In genomic region chr14:91059576-91060471, GRCh38 we compare ENCODE assay signal across 8 cellular contexts. TPM values are rescaled to one million over a fixed set of nuclear protein-coding genes. Genes with fewer than 3 reads are reported as not detected.
A peak's percentile ranks its signal among the peaks of the same experiment; 100 is the strongest.
DNase-seq lines count a peak whose midpoint lies in the region; ATAC-seq and TF ChIP-seq lines count a peak whose summit lies in the region.

No MANE protein-coding gene starts in this region.

- H3K36me3 ChIP-seq in testis (ENCODE audit: low read depth, missing control alignments) = no peaks in the 10 kb centered on the region

- H3K27me3 ChIP-seq in testis = no peaks in the 10 kb centered on the region

- 1% methylated on average over 14 to 53 of the region's 88 CpGs for WGBS in testis, 2 donors

- peak overlapping the region; percentile 81 for H3K4me3 Mint-ChIP-seq in activated T-helper 2 cell treated with anti-CD3 and anti-CD28 coated beads, Interferon-gamma antibody, Interleukin-2, Interleukin-4, amounts not matched to agents 10 μg/mL and 5 μg/mL and 100 μg/mL, durations not matched to agents 14 hours and 24 hours and 36 hours (ENCODE audit: low read depth)
- H3K4me3 Mint-ChIP-seq in neural crest cell = peak overlapping the region; percentile 82

- no peaks in the 10 kb centered on the region for H3K27me3 Mint-ChIP-seq in activated T-helper 2 cell treated with anti-CD3 and anti-CD28 coated beads, Interferon-gamma antibody, Interleukin-2, Interleukin-4, amounts not matched to agents 10 μg/mL and 5 μg/mL and 100 μg/mL, durations not matched to agents 14 hours and 24 hours and 36 hours (ENCODE audit: low read depth)
- no peaks in the 10 kb centered on the region for H3K27me3 Mint-ChIP-seq in neural crest cell (ENCODE audit: low read depth)

- H3K4me3 ChIP-seq in fibroblast of pulmonary artery (replicated peaks; ENCODE audit: low read depth, low read length) (peak overlapping the region; percentile 82), testis (peak overlapping the region; percentile 90 to 91)

- peaks cover 9% of the 10 kb centered on the region for H3K4me1 ChIP-seq in testis

- peak overlapping the region; percentile 43 for H3K27ac Mint-ChIP-seq in activated T-helper 2 cell treated with anti-CD3 and anti-CD28 coated beads, Interferon-gamma antibody, Interleukin-2, Interleukin-4, amounts not matched to agents 10 μg/mL and 5 μg/mL and 100 μg/mL, durations not matched to agents 14 hours and 24 hours and 36 hours
- no peak overlapping the region for H3K27ac Mint-ChIP-seq in neural crest cell (ENCODE audit: unreplicated experiment)

- intact Hi-C loops in activated T-helper 2 cell treated with anti-CD3 and anti-CD28 coated beads, Interferon-gamma antibody, Interleukin-2, Interleukin-4, amounts not matched to agents 10 μg/mL and 5 μg/mL and 100 μg/mL, durations not matched to agents 14 hours and 24 hours and 36 hours (cut with micrococcal nuclease) = loop anchor here (2.0 to 5.0 kb wide), 8 partner anchors 153 to 1103 kb away; partner anchors contain the start of genes CALM1, CCDC88C and TDP1
- intact Hi-C loops in testis (cut with DNase I; ENCODE audit: low total_unique reads) = no loop called here

- TF ChIP-seq POLR2A in testis (IDR thresholded peaks at IDR 0.05) = no peak

- H3K4me1 Mint-ChIP-seq in activated T-helper 2 cell treated with anti-CD3 and anti-CD28 coated beads, Interferon-gamma antibody, Interleukin-2, Interleukin-4, amounts not matched to agents 10 μg/mL and 5 μg/mL and 100 μg/mL, durations not matched to agents 14 hours and 24 hours and 36 hours (ENCODE audit: low read depth) = peaks cover 54% of the 10 kb centered on the region
- H3K4me1 Mint-ChIP-seq in neural crest cell = peaks cover 7% of the 10 kb centered on the region

- H3K9me3 ChIP-seq in testis = no peaks in the 10 kb centered on the region

- H3K36me3 Mint-ChIP-seq in activated T-helper 2 cell treated with anti-CD3 and anti-CD28 coated beads, Interferon-gamma antibody, Interleukin-2, Interleukin-4, amounts not matched to agents 10 μg/mL and 5 μg/mL and 100 μg/mL, durations not matched to agents 14 hours and 24 hours and 36 hours (ENCODE audit: low read depth) = peaks cover 34% of the 10 kb centered on the region
- H3K36me3 Mint-ChIP-seq in neural crest cell (ENCODE audit: low read depth) = no peaks in the 10 kb centered on the region

- no peaks in the 10 kb centered on the region for H3K9me3 Mint-ChIP-seq in activated T-helper 2 cell treated with anti-CD3 and anti-CD28 coated beads, Interferon-gamma antibody, Interleukin-2, Interleukin-4, amounts not matched to agents 10 μg/mL and 5 μg/mL and 100 μg/mL, durations not matched to agents 14 hours and 24 hours and 36 hours
- H3K9me3 Mint-ChIP-seq in neural crest cell = no peaks in the 10 kb centered on the region

- peak; percentile 69 for DNase-seq in CD1c-positive myeloid dendritic cell (ENCODE audit: extremely low spot score)
- DNase-seq in OCI-M2 (lab: John Stamatoyannopoulos, UW; ENCODE audit: unreplicated experiment) = peak; percentile 52
- DNase-seq in activated T-helper 2 cell treated with anti-CD3 and anti-CD28 coated beads, Interferon-gamma antibody, Interleukin-2, Interleukin-4, amounts not matched to agents 10 μg/mL and 5 μg/mL and 100 μg/mL, durations not matched to agents 14 hours and 24 hours and 36 hours (ENCODE audit: low spot score) = peak; percentile 50
- peak; percentile 4 for DNase-seq in fibroblast of pulmonary artery (ENCODE audit: low read depth)
- peak; percentile 21 for DNase-seq in neural crest cell (ENCODE audit: low read depth, low spot score)
- peak; percentile 69 for DNase-seq in testis

- ATAC-seq in GM19397 (IDR thresholded peaks at IDR 0.05; ENCODE audit: unreplicated experiment) (peak; percentile 32), HG03565 (IDR thresholded peaks at IDR 0.05; ENCODE audit: unreplicated experiment) (peak; percentile 6)

- H3K27ac ChIP-seq in testis = peak overlapping the region; percentile 98

- no peak for TF ChIP-seq CTCF in fibroblast of pulmonary artery (IDR thresholded peaks at IDR 0.05; ENCODE audit: low read length, missing control alignments)
- TF ChIP-seq CTCF in neural crest cell (conservative IDR thresholded peaks at IDR 0.05) = peak; percentile 26
- TF ChIP-seq CTCF in testis (IDR thresholded peaks at IDR 0.05) = no peak

RNA-seq across cellular contexts. Expression of gene RPS6KA5, which starts 0.6 kb away (rescaled TPM):
- 20.5 and 21.4 TPM in 2 replicates for total RNA-seq in activated T-helper 2 cell treated with anti-CD3 and anti-CD28 coated beads, Interferon-gamma antibody, Interleukin-2, Interleukin-4, amounts not matched to agents 10 μg/mL and 5 μg/mL and 100 μg/mL, durations not matched to agents 14 hours and 24 hours and 36 hours
- total RNA-seq in neural crest cell = 2.0 and 2.2 TPM in 2 replicates
- 10 to 100 TPM in 1 of 2 donors, 1 to 10 TPM in 1; 9.4 to 11.0 TPM for total RNA-seq in testis
- 6.4 TPM for polyA plus RNA-seq in testis (ENCODE audit: insufficient read depth, low read depth, low replicate concordance)

RNA-seq across cellular contexts. Expression of gene DGLUCY, which starts 54.0 kb away (rescaled TPM):
- 48.5 and 52.1 TPM in 2 replicates for total RNA-seq in activated T-helper 2 cell treated with anti-CD3 and anti-CD28 coated beads, Interferon-gamma antibody, Interleukin-2, Interleukin-4, amounts not matched to agents 10 μg/mL and 5 μg/mL and 100 μg/mL, durations not matched to agents 14 hours and 24 hours and 36 hours
- total RNA-seq in neural crest cell (13.1 and 15.6 TPM in 2 replicates), testis (100 to 1,000 TPM; 145 to 161 TPM)
- 77.5 TPM for polyA plus RNA-seq in testis (ENCODE audit: insufficient read depth, low read depth, low replicate concordance)

Comparison
In these comparisons a context has a peak if more than half of its experiments do, and no peak if none do; other contexts are left out.
1. Peak in every context shown above with its lines: DNase-seq, ATAC-seq, H3K4me3 ChIP-seq and H3K27ac ChIP-seq.
2. DNase-seq: peak in every context shown above with its lines; median percentile 69 in CD1c-positive myeloid dendritic cell; 69 in testis; 52 in OCI-M2; 50 in activated T-helper 2 cell treated with anti-CD3 and anti-CD28 coated beads, Interferon-gamma antibody, Interleukin-2, Interleukin-4, amounts not matched to agents 10 μg/mL and 5 μg/mL and 100 μg/mL, durations not matched to agents 14 hours and 24 hours and 36 hours; 21 in neural crest cell; 4 in fibroblast of pulmonary artery.